Comparison of ENCODE assay signal across 34 cellular contexts in genomic region chr14:65827520-65827919, GRCh38.
"Had no signal": no experiment of that assay in that cellular context is flagged by ENCODE, and none has a peak within 500 bp of the region (broad histone marks: within the 10 kb centered on the region; RNA-seq: fewer than 3 reads in every experiment).

No MANE protein-coding gene starts in this region.

- H3K9me2 ChIP-seq: SK-N-SH had no signal

- H3K36me3 ChIP-seq: brain microvascular endothelial cell, Peyer's patch, SJSA1, WERI-Rb-1 had no signal

- H3K27me3 ChIP-seq: Peyer's patch had no signal

- H3K9ac ChIP-seq: SK-N-SH had no signal

- H3K4me3 ChIP-seq: Peyer's patch, SJSA1 had no signal

- ATAC-seq: activated CD8-positive, alpha-beta T cell treated with anti-CD3 and anti-CD28 coated beads, Interleukin-2, amount 10 ng/mL, durations not matched to agents 7 days and 5 days; activated naive CD4-positive, alpha-beta T cell treated with anti-CD3 and anti-CD28 coated beads, Interleukin-2, amount 50 U/mL, for 72 hours; activated T-cell treated with anti-CD3 and anti-CD28 coated beads, Interleukin-2, amount 50 U/mL, for 4 hours; PC-3 had no signal

- H3K4me2 ChIP-seq: SK-N-SH had no signal

- H3K4me1 ChIP-seq: Peyer's patch, SJSA1 had no signal

- H3K27ac Mint-ChIP-seq: activated CD8-positive, alpha-beta T cell treated with anti-CD3 and anti-CD28 coated beads, Interleukin-2, amount 10 ng/mL, durations not matched to agents 7 days and 5 days; activated naive CD4-positive, alpha-beta T cell treated with anti-CD3 and anti-CD28 coated beads for 36 hours; activated T-helper 1 cell treated with anti-CD3 and anti-CD28 coated beads, Interleukin-12 subunit alpha, Interleukin-12 subunit beta, Interleukin-2, Interleukin-4 antibody, amounts not matched to agents 30 ng/mL and 10 ng/mL and 1 ng/mL, durations not matched to agents 14 hours and 24 hours and 36 hours had no signal

- H3K9me3 ChIP-seq: Peyer's patch, SJSA1, SK-N-SH had no signal

- DNase-seq: activated CD4-positive, alpha-beta T cell treated with anti-CD3 and anti-CD28 coated beads for 1 hour; activated CD4-positive, alpha-beta T cell treated with anti-CD3 and anti-CD28 coated beads for 48 hours; activated CD4-positive, alpha-beta T cell treated with anti-CD3 and anti-CD28 coated beads, Interleukin-2, amount 50 U/mL, for 48 hours; activated CD4-positive, CD25-positive, alpha-beta regulatory T cell; activated CD8-positive, alpha-beta T cell treated with anti-CD3 and anti-CD28 coated beads, Interleukin-2, amount 10 ng/mL, durations not matched to agents 7 days and 5 days; activated gamma-delta T cell treated with Interleukin-2 at 50 U/mL for 16 hours; activated naive CD4-positive, alpha-beta T cell treated with anti-CD3 and anti-CD28 coated beads for 36 hours; activated T-cell treated with anti-CD3 and anti-CD28 coated beads for 4 hours; activated T-cell treated with anti-CD3 and anti-CD28 coated beads, Interleukin-2, amount 50 U/mL, for 4 hours; amniotic stem cell; aorta; brain microvascular endothelial cell; central memory CD4-positive, alpha-beta T cell; Karpas-422; KBM-7; MM.1S; MV-4-11; NCI-H1092; NCI-H1436 treated with DMSO at 0.1 percent for 48 hours; NCI-H1694 treated with DMSO at 0.1 percent for 48 hours; NCI-H2029; NCI-H510A; NCI-H526; NK-92 treated with Interleukin-12 subunit alpha and Interleukin-12 subunit beta, amount 100 ng/mL, for 24 hours; PC-3; Peyer's patch; RPMI8226; SHP77 treated with DMSO at 0.1 percent for 48 hours; SK-N-SH; T1000; WERI-Rb-1 had no signal

- H3K36me3 Mint-ChIP-seq: activated naive CD4-positive, alpha-beta T cell treated with anti-CD3 and anti-CD28 coated beads, Interleukin-2, amount 50 U/mL, for 72 hours had no signal

- H3K4me3 Mint-ChIP-seq: activated CD8-positive, alpha-beta T cell treated with anti-CD3 and anti-CD28 coated beads, Interleukin-2, amount 10 ng/mL, durations not matched to agents 7 days and 5 days; activated naive CD4-positive, alpha-beta T cell treated with anti-CD3 and anti-CD28 coated beads for 36 hours; activated T-cell treated with anti-CD3 and anti-CD28 coated beads, Interleukin-2, amount 50 U/mL, for 4 hours; activated T-helper 1 cell treated with anti-CD3 and anti-CD28 coated beads, Interleukin-12 subunit alpha, Interleukin-12 subunit beta, Interleukin-2, Interleukin-4 antibody, amounts not matched to agents 30 ng/mL and 10 ng/mL and 1 ng/mL, durations not matched to agents 14 hours and 24 hours and 36 hours had no signal

- H3K9me3 Mint-ChIP-seq: activated naive CD4-positive, alpha-beta T cell treated with anti-CD3 and anti-CD28 coated beads for 36 hours; activated T-cell treated with anti-CD3 and anti-CD28 coated beads, Interleukin-2, amount 50 U/mL, for 4 hours; activated T-helper 1 cell treated with anti-CD3 and anti-CD28 coated beads, Interleukin-12 subunit alpha, Interleukin-12 subunit beta, Interleukin-2, Interleukin-4 antibody, amounts not matched to agents 30 ng/mL and 10 ng/mL and 1 ng/mL, durations not matched to agents 14 hours and 24 hours and 36 hours had no signal
